Comparison of ENCODE assay signal across 8 cellular contexts in the genomic region with DNA sequence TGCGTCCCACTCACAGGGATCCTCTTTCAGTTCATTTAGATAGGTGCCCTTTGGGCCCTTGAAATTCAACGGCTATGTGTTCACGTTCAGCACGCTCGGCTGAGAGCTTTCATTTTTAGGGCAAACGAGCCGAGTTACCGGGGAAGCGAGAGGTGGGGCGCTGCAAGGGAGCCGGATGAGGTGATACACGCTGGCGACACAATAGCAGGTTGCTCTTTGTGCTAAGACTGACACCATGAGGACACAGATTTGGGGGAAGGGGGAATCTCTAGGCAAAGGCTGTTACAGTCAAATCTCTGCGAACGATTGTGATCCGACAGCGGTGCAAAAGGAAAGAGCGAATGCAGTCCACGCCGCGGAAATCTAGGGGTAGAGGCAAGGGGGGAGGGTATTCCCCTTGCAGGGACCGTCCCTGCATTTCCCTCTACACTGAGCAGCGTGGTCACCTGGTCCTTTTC. TPM values are rescaled to one million over a fixed set of nuclear protein-coding genes. Genes with fewer than 3 reads are reported as not detected.
DNase-seq lines count a peak whose midpoint lies in the region; ATAC-seq and TF ChIP-seq lines count a peak whose summit lies in the region.

No MANE protein-coding gene starts in this region.

- no peaks in the 10 kb centered on the region for H3K27me3 Mint-ChIP-seq in activated B cell treated with CpG ODN at 0.5 μM for 24 hours

- H3K4me1 ChIP-seq in esophagus muscularis mucosa (peaks cover 9 to 23% (median 18%) of the 10 kb centered on the region in 4 donors), ovary (ENCODE audit: insufficient read depth) (peaks cover 2% of the 10 kb centered on the region)

- H3K4me3 Mint-ChIP-seq in activated B cell treated with CpG ODN at 0.5 μM for 24 hours: peak overlapping the region; percentile 97

- TF ChIP-seq EP300 in esophagus muscularis mucosa (IDR thresholded peaks at IDR 0.05): no peak
- TF ChIP-seq EP300 in ovary (IDR thresholded peaks at IDR 0.05): no peak

- no peaks in the 10 kb centered on the region for H3K9me3 ChIP-seq in esophagus muscularis mucosa
- H3K9me3 ChIP-seq in ovary: no peaks in the 10 kb centered on the region

- peaks cover 33% of the 10 kb centered on the region for H3K4me1 Mint-ChIP-seq in activated B cell treated with CpG ODN at 0.5 μM for 24 hours

- CTCF ChIA-PET in activated B cell treated with CpG ODN at 0.5 μM for 24 hours (lab: Charles Lee): interaction anchor here (0.8 to 7.3 kb wide), 16 partner anchors 12 to 721 kb away, joined by 3 to 112 read pairs (median 6); partner anchors contain the start of genes ATAD1 and RNLS

- DNase-seq in DMS153 treated with DMSO at 0.1 percent for 48 hours (lab: John Stamatoyannopoulos, UW; ENCODE audit: unreplicated experiment) (peak; percentile 59), activated B cell treated with CpG ODN at 0.5 μM for 24 hours (no peak), esophagus muscularis mucosa (ENCODE audit: extremely low spot score) (no peak), ovary (no peak), GM19240 (ENCODE audit: insufficient read length, low spot score) (no peak), T-helper 9 cell (no peak)

- H3K27ac ChIP-seq in esophagus muscularis mucosa (replicated peaks in 1 of 4) (peak overlapping the region; percentile 93 to 99 (median 98)), ovary (peak overlapping the region; percentile 93 to 97)

- intact Hi-C loops in activated B cell treated with CpG ODN at 0.5 μM for 24 hours (cut with micrococcal nuclease): loop anchor here (1.0 to 5.0 kb wide), 10 partner anchors 44 to 1020 kb away; partner anchors contain the start of genes ATAD1 and STAMBPL1
- intact Hi-C loops in esophagus muscularis mucosa (cut with DNase I): loop anchor here (5.0 kb wide), 1 partner anchor 45 kb away; the partner anchor contains the start of gene ATAD1
- intact Hi-C loops in ovary (cut with DNase I): loop anchor here in 2 of 4 donors (5.0 kb wide), 4 partner anchors 525 to 695 kb away; no protein-coding TSS in a partner anchor

- no peaks in the 10 kb centered on the region for H3K9me3 Mint-ChIP-seq in activated B cell treated with CpG ODN at 0.5 μM for 24 hours

- H3K27me3 ChIP-seq in esophagus muscularis mucosa: no peaks in the 10 kb centered on the region
- H3K27me3 ChIP-seq in ovary: no peaks in the 10 kb centered on the region

- H3K4me3 ChIP-seq in esophagus muscularis mucosa: peak overlapping the region; percentile 79 to 95 (median 87)
- H3K4me3 ChIP-seq in ovary: peak overlapping the region; percentile 54

- WGBS in esophagus muscularis mucosa: 0% methylated on average over 23 of the region's 23 CpGs
- WGBS in ovary, 3 donors: 0% methylated on average over 19 to 23 of the region's 23 CpGs

- no peak for TF ChIP-seq CTCF in activated B cell treated with CpG ODN at 0.5 μM for 24 hours (IDR thresholded peaks at IDR 0.05)
- no peak for TF ChIP-seq CTCF in esophagus muscularis mucosa (IDR thresholded peaks at IDR 0.05)
- no peak for TF ChIP-seq CTCF in ovary (IDR thresholded peaks at IDR 0.05)

- no peaks in the 10 kb centered on the region for H3K36me3 ChIP-seq in esophagus muscularis mucosa
- no peaks in the 10 kb centered on the region for H3K36me3 ChIP-seq in ovary

- peak overlapping the region; percentile 98 for H3K27ac Mint-ChIP-seq in activated B cell treated with CpG ODN at 0.5 μM for 24 hours

- H3K36me3 Mint-ChIP-seq in activated B cell treated with CpG ODN at 0.5 μM for 24 hours (ENCODE audit: low read depth): peaks cover 42% of the 10 kb centered on the region

- TF ChIP-seq POLR2A in esophagus muscularis mucosa (IDR thresholded peaks at IDR 0.05; ENCODE audit: low read depth) (no peak), ovary (IDR thresholded peaks at IDR 0.05) (no peak)

- ATAC-seq in GM19397 (IDR thresholded peaks at IDR 0.05; ENCODE audit: unreplicated experiment) (peak; percentile 11), HG03571 (IDR thresholded peaks at IDR 0.05; ENCODE audit: unreplicated experiment) (peak; percentile 2), activated B cell treated with CpG ODN at 0.5 μM for 24 hours (ENCODE audit: low read depth) (peak; percentile 14)

- POLR2A ChIA-PET in activated B cell treated with CpG ODN at 0.5 μM for 24 hours (lab: Charles Lee): interaction anchor here (0.7 to 8.5 kb wide), 49 partner anchors 9 to 1039 kb away, joined by 3 to 257 read pairs (median 5); partner anchors contain the start of genes ATAD1, RNLS and STAMBPL1

RNA-seq across cellular contexts. Expression of gene KLLN, which starts 0.7 kb away (rescaled TPM):
- total RNA-seq in activated B cell treated with CpG ODN at 0.5 μM for 24 hours: 2.4 and 2.6 TPM in 2 replicates
- total RNA-seq in esophagus muscularis mucosa: under 1 TPM in 3 of 4 donors, not detected in 1; 0.17 to 0.52 (median 0.39) TPM
- 1 to 10 TPM in 1 of 7 donors, under 1 TPM in 6; 0.33 to 2.0 (median 0.61) TPM for total RNA-seq in ovary
- under 1 TPM; 0.22 to 0.60 TPM for polyA plus RNA-seq in ovary

RNA-seq across cellular contexts. Expression of gene PTEN, which starts 0.8 kb away (rescaled TPM):
- total RNA-seq in activated B cell treated with CpG ODN at 0.5 μM for 24 hours (172 and 227 TPM in 2 replicates), esophagus muscularis mucosa (100 to 1,000 TPM in 1 of 4 donors, 10 to 100 TPM in 3; 83.2 to 117 (median 94.3) TPM), ovary (100 to 1,000 TPM in 4 of 7 donors, 10 to 100 TPM in 3; 69.8 to 182 (median 112) TPM)
- 10 to 100 TPM; 23.7 to 84.7 TPM for polyA plus RNA-seq in ovary

RNA-seq across cellular contexts. Expression of gene ATAD1, which starts 44.6 kb away (rescaled TPM):
- total RNA-seq in activated B cell treated with CpG ODN at 0.5 μM for 24 hours (34.7 and 42.6 TPM in 2 replicates), esophagus muscularis mucosa (10 to 100 TPM; 29.1 to 41.3 (median 36.1) TPM), ovary (10 to 100 TPM; 23.1 to 51.0 (median 39.1) TPM)
- 10 to 100 TPM; 21.5 to 40.7 TPM for polyA plus RNA-seq in ovary
